ENCODE assay signal across 10 cellular contexts in the genomic region with DNA sequence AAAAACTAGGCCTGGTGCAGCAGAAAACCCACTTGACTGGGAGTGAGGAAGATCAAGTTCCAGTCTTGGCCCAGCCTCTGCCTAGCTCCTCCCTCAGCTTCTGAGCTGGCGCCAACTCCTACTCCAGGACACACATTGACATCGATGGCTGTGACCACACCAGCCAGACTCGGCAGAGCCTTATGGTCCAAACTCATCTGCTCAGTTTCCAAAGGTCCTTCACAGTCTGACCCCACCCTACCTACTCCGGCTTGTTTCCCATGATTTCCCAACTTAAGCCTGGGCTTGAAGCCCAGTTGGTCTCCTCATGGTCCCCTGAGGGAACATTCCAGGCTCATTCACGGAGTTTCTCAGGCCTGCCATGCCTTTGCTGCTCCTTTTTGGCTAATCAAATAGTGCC. TPM values are rescaled to one million over a fixed set of nuclear protein-coding genes. Genes with fewer than 3 reads are reported as not detected.
DNase-seq lines count a peak whose midpoint lies in the region; ATAC-seq and TF ChIP-seq lines count a peak whose summit lies in the region.
"Had no signal": no experiment of that assay in that cellular context is flagged by ENCODE, and none has a peak within 500 bp of the region (broad histone marks: within the 10 kb centered on the region; RNA-seq: fewer than 3 reads in every experiment).

No MANE protein-coding gene starts in this region.

- H3K4me3 ChIP-seq in foreskin fibroblast (ENCODE audit: low read depth in 1 of 2, low read length in 2 of 2) (no peak overlapping the region), gastrocnemius medialis (no peak overlapping the region), Karpas-422 (ENCODE audit: low read length) (no peak overlapping the region)
- H3K4me3 ChIP-seq: cardiac muscle cell had no signal

- no peaks in the 10 kb centered on the region for H3K9me3 Mint-ChIP-seq in activated naive CD4-positive, alpha-beta T cell treated with anti-CD3 and anti-CD28 coated beads for 36 hours

- TF ChIP-seq CTCF in foreskin fibroblast (IDR thresholded peaks at IDR 0.05; ENCODE audit: low read depth, low read length) = no peak
- no peak for TF ChIP-seq CTCF in gastrocnemius medialis (IDR thresholded peaks at IDR 0.05 in 4 of 5, conservative IDR thresholded peaks at IDR 0.05 in 1 of 5)

- H3K79me2 ChIP-seq in Karpas-422 (ENCODE audit: low read length) = peaks cover 82% of the 10 kb centered on the region

- peaks cover 1% of the 10 kb centered on the region for H3K36me3 Mint-ChIP-seq in activated naive CD4-positive, alpha-beta T cell treated with anti-CD3 and anti-CD28 coated beads for 36 hours (ENCODE audit: low read depth)

- no peaks in the 10 kb centered on the region for H3K9me3 ChIP-seq in gastrocnemius medialis
- H3K9me3 ChIP-seq in Karpas-422 (ENCODE audit: low read length) = no peaks in the 10 kb centered on the region

- no peak overlapping the region for H3K4me2 ChIP-seq in Karpas-422 (ENCODE audit: low read depth, low read length, poor library complexity, severe bottlenecking)

- no peak overlapping the region for H3K9ac ChIP-seq in Karpas-422 (ENCODE audit: low read length)

- H3K27ac ChIP-seq in gastrocnemius medialis (peak overlapping the region; percentile 39 to 57 (median 46)), Karpas-422 (ENCODE audit: low read length) (no peak overlapping the region)
- H3K27ac ChIP-seq: cardiac muscle cell had no signal

- no peak for TF ChIP-seq POLR2A in gastrocnemius medialis (IDR thresholded peaks at IDR 0.05)

- no peak overlapping the region for H2AFZ ChIP-seq in Karpas-422 (ENCODE audit: low read length)

- DNase-seq in EH (ENCODE audit: low read depth) (peak; percentile 68), RPMI7951 (ENCODE audit: low read depth) (peak; percentile 83), foreskin fibroblast (peak; percentile 58 to 72), gastrocnemius medialis (peak; percentile 40 to 71), HEK293T (ENCODE audit: extremely low spot score) (no peak), Karpas-422 (no peak)
- DNase-seq in activated naive CD4-positive, alpha-beta T cell treated with anti-CD3 and anti-CD28 coated beads for 36 hours = no peak
- DNase-seq: GDM1 had no signal

- POLR2A ChIA-PET in HEK293T (lab: Yijun Ruan, JAX) = no interaction called here

- H3K27me3 Mint-ChIP-seq in activated naive CD4-positive, alpha-beta T cell treated with anti-CD3 and anti-CD28 coated beads for 36 hours (ENCODE audit: low read depth) = no peaks in the 10 kb centered on the region

- ATAC-seq in gastrocnemius medialis = peak; percentile 76 to 90
- ATAC-seq in activated CD4-positive, CD25-positive, alpha-beta regulatory T cell treated with anti-CD3 and anti-CD28 coated beads, Interleukin-2, amount 50 U/mL, for 24 hours = no peak

- no peak overlapping the region for H3K27ac Mint-ChIP-seq in activated naive CD4-positive, alpha-beta T cell treated with anti-CD3 and anti-CD28 coated beads for 36 hours

- in situ Hi-C loops in gastrocnemius medialis (cut with MboI; ENCODE audit: low sequenced_read_pairs in 4 of 4) = no loop called here

- H3K36me3 ChIP-seq in gastrocnemius medialis = no peaks in the 10 kb centered on the region
- no peaks in the 10 kb centered on the region for H3K36me3 ChIP-seq in Karpas-422 (ENCODE audit: insufficient read depth, low read length)
- H3K36me3 ChIP-seq: cardiac muscle cell had no signal

- CTCF ChIA-PET in HEK293T (lab: Yijun Ruan, JAX) = interaction anchor here (1.1 kb wide), 1 partner anchor 9 kb away, joined by 3 read pairs; no protein-coding TSS in a partner anchor
- CTCF ChIA-PET in activated naive CD4-positive, alpha-beta T cell treated with anti-CD3 and anti-CD28 coated beads for 36 hours (lab: Charles Lee) = interaction anchor here (1.0 kb wide), 1 partner anchor 20 kb away, joined by 3 read pairs; no protein-coding TSS in a partner anchor

- H3K4me1 Mint-ChIP-seq in activated naive CD4-positive, alpha-beta T cell treated with anti-CD3 and anti-CD28 coated beads for 36 hours (ENCODE audit: low read depth) = peaks cover 62% of the 10 kb centered on the region

- H3K4me3 Mint-ChIP-seq in activated naive CD4-positive, alpha-beta T cell treated with anti-CD3 and anti-CD28 coated beads for 36 hours = no peak overlapping the region

- intact Hi-C loops in gastrocnemius medialis (cut with DNase I; ENCODE audit: low total_unique reads) = no loop called here
- intact Hi-C loops in activated naive CD4-positive, alpha-beta T cell treated with anti-CD3 and anti-CD28 coated beads for 36 hours (cut with micrococcal nuclease) = no loop called here

- H3K27me3 ChIP-seq in gastrocnemius medialis (no peaks in the 10 kb centered on the region), Karpas-422 (ENCODE audit: low read length) (no peaks in the 10 kb centered on the region)
- H3K27me3 ChIP-seq: cardiac muscle cell had no signal

- H3K4me1 ChIP-seq in gastrocnemius medialis (peaks cover 4 to 5% of the 10 kb centered on the region in 2 donors), Karpas-422 (ENCODE audit: low read length) (peaks cover 2% of the 10 kb centered on the region; the same call in 1 of the 2 replicates)

- H3K9me2 ChIP-seq in Karpas-422 (replicated peaks; ENCODE audit: insufficient read depth, low read length) = no peaks in the 10 kb centered on the region

- H4K20me1 ChIP-seq in Karpas-422 (ENCODE audit: insufficient read depth, low read depth, low read length) = peaks cover 3% of the 10 kb centered on the region; the same call in 1 of the 2 replicates

TF ChIP-seq in HEK293T, 16 proteins besides CTCF, POLR2A, EP300 and RAD21:
- TF ChIP-seq TARDBP (IDR thresholded peaks at IDR 0.05) (no peak), HDGF (IDR thresholded peaks at IDR 0.05; ENCODE audit: borderline replicate concordance) (no peak), CTBP1 (IDR thresholded peaks at IDR 0.05; ENCODE audit: borderline replicate concordance) (no peak), ELF4 (IDR thresholded peaks at IDR 0.05) (no peak), FOXK2 (IDR thresholded peaks at IDR 0.05) (no peak), LEF1 (IDR thresholded peaks at IDR 0.05; ENCODE audit: borderline replicate concordance) (no peak), FOXA1 (IDR thresholded peaks at IDR 0.05) (no peak), L3MBTL2 (conservative IDR thresholded peaks at IDR 0.05) (no peak), SP1 (IDR thresholded peaks at IDR 0.05) (no peak)

RNA-seq across cellular contexts. Expression of a gene that starts 10.1 kb away (rescaled TPM):
- total RNA-seq in RPMI7951 (2014; rRNA removed; shearing (Covaris generic)) = 10.5 and 10.6 TPM in 2 replicates
- total RNA-seq in gastrocnemius medialis = 1 to 10 TPM in 3 of 4 donors, under 1 TPM in 1; 0.70 to 2.3 (median 1.4) TPM
- 10 to 100 TPM; 15.8 to 16.5 TPM for total RNA-seq in activated naive CD4-positive, alpha-beta T cell treated with anti-CD3 and anti-CD28 coated beads for 36 hours
- total RNA-seq in Karpas-422 (2014; rRNA removed; shearing (Covaris generic); ENCODE audit: low replicate concordance) = 29.1 and 31.7 TPM in 2 replicates

Comparison
In these comparisons a context has a peak if more than half of its experiments do, and no peak if none do; other contexts are left out.
1. DNase-seq: peak in EH (single experiment), RPMI7951 (single experiment), foreskin fibroblast (2 of 2) and gastrocnemius medialis (2 of 2); none in HEK293T (single experiment), activated naive CD4-positive, alpha-beta T cell treated with anti-CD3 and anti-CD28 coated beads for 36 hours (single experiment) and Karpas-422 (single experiment).
2. ATAC-seq: peak in gastrocnemius medialis (2 of 2); none in activated CD4-positive, CD25-positive, alpha-beta regulatory T cell treated with anti-CD3 and anti-CD28 coated beads, Interleukin-2, amount 50 U/mL, for 24 hours (0 of 2).